27 cellular contexts compared by ENCODE assay signal in genomic region chr14:61530296-61530695, GRCh38.
DNase-seq lines count a peak whose midpoint lies in the region; ATAC-seq and TF ChIP-seq lines count a peak whose summit lies in the region.
"Had no signal": no experiment of that assay in that cellular context is flagged by ENCODE, and none has a peak within 500 bp of the region (broad histone marks: within the 10 kb centered on the region; RNA-seq: fewer than 3 reads in every experiment).

No MANE protein-coding gene starts in this region.

- peaks cover 94% of the 10 kb centered on the region for H3K36me3 ChIP-seq in CD4-positive, CD25-positive, alpha-beta regulatory T cell (ENCODE audit: control insufficient read depth, insufficient read depth, low read length)
- H3K36me3 ChIP-seq in CD8-positive, alpha-beta T cell (ENCODE audit: insufficient read depth, low read length), result peaks cover 55% of the 10 kb centered on the region

- peaks cover 4% of the 10 kb centered on the region for H3K27me3 Mint-ChIP-seq in CD4-positive, CD25-positive, alpha-beta regulatory T cell
- H3K27me3 Mint-ChIP-seq in CD8-positive, alpha-beta T cell (ENCODE audit: low read depth), result no peaks in the 10 kb centered on the region
- no peaks in the 10 kb centered on the region for H3K27me3 Mint-ChIP-seq in activated naive CD8-positive, alpha-beta T cell treated with anti-CD3 and anti-CD28 coated beads for 36 hours
- H3K27me3 Mint-ChIP-seq in natural killer cell treated with Interleukin-12 subunit alpha and Interleukin-12 subunit beta and Interleukin-15 and Interleukin-18, amount 100 ng/mL, for 72 hours, result no peaks in the 10 kb centered on the region

- peaks cover 58% of the 10 kb centered on the region for H3K36me3 Mint-ChIP-seq in CD4-positive, CD25-positive, alpha-beta regulatory T cell
- peaks cover 93% of the 10 kb centered on the region for H3K36me3 Mint-ChIP-seq in CD8-positive, alpha-beta T cell
- peaks cover 83% of the 10 kb centered on the region for H3K36me3 Mint-ChIP-seq in activated naive CD8-positive, alpha-beta T cell treated with anti-CD3 and anti-CD28 coated beads for 36 hours
- H3K36me3 Mint-ChIP-seq in natural killer cell treated with Interleukin-12 subunit alpha and Interleukin-12 subunit beta and Interleukin-15 and Interleukin-18, amount 100 ng/mL, for 72 hours, result peaks cover 53% of the 10 kb centered on the region

- TF ChIP-seq CTCF in CD8-positive, alpha-beta T cell (IDR thresholded peaks at IDR 0.05), result no peak

- H3K9me3 Mint-ChIP-seq in CD4-positive, CD25-positive, alpha-beta regulatory T cell, result peaks cover 0 to 5% (median 0%) of the 10 kb centered on the region in 7 donors
- no peaks in the 10 kb centered on the region for H3K9me3 Mint-ChIP-seq in CD8-positive, alpha-beta T cell
- peaks cover 9% of the 10 kb centered on the region for H3K9me3 Mint-ChIP-seq in activated naive CD8-positive, alpha-beta T cell treated with anti-CD3 and anti-CD28 coated beads for 36 hours
- peaks cover 6% of the 10 kb centered on the region for H3K9me3 Mint-ChIP-seq in natural killer cell treated with Interleukin-12 subunit alpha and Interleukin-12 subunit beta and Interleukin-15 and Interleukin-18, amount 100 ng/mL, for 72 hours
- H3K9me3 Mint-ChIP-seq: HFFc6, neural crest cell had no signal

- DNase-seq in CD4-positive, CD25-positive, alpha-beta regulatory T cell, result no peak
- no peak for DNase-seq in CD8-positive, alpha-beta T cell
- DNase-seq in activated naive CD8-positive, alpha-beta T cell treated with anti-CD3 and anti-CD28 coated beads for 36 hours, result no peak
- no peak for DNase-seq in natural killer cell treated with Interleukin-12 subunit alpha and Interleukin-12 subunit beta and Interleukin-15 and Interleukin-18, amount 100 ng/mL, for 72 hours (ENCODE audit: low spot score)
- no peak for DNase-seq in NCI-H1048 (lab: John Stamatoyannopoulos, UW)
- DNase-seq: activated CD4-positive, CD25-positive, alpha-beta regulatory T cell treated with anti-CD3 and anti-CD28 coated beads, Interleukin-2, amount 50 U/mL, for 72 hours; activated naive CD4-positive, alpha-beta T cell; AML-193; COR-L47; DND-41; GM23248; heart left ventricle; HFFc6; Karpas-422; midbrain; MV-4-11; NCI-H2029; NCI-H2227 treated with DMSO at 0.1 percent for 48 hours; NCI-H748 treated with DMSO at 0.1 percent for 48 hours; stimulated activated CD4-positive, alpha-beta T cell treated with anti-CD3 and anti-CD28 coated beads, Interleukin-15, amount 100 ng/mL, for 24 hours; stimulated activated CD8-positive, alpha-beta memory T cell treated with anti-CD3 and anti-CD28 coated beads, Interleukin-4, amount 100 ng/mL, for 48 hours had no signal

- no peak for ATAC-seq in CD4-positive, CD25-positive, alpha-beta regulatory T cell (ENCODE audit: low read depth in 2 of 2)
- no peak for ATAC-seq in CD8-positive, alpha-beta T cell
- no peak for ATAC-seq in natural killer cell treated with Interleukin-12 subunit alpha and Interleukin-12 subunit beta and Interleukin-15 and Interleukin-18, amount 100 ng/mL, for 72 hours
- ATAC-seq in HG03280 (IDR thresholded peaks at IDR 0.05; ENCODE audit: unreplicated experiment), result no peak
- no peak for ATAC-seq in GM19463 (IDR thresholded peaks at IDR 0.05; ENCODE audit: unreplicated experiment)
- ATAC-seq: heart left ventricle, Right ventricle myocardium inferior, sciatic nerve had no signal

- H3K27me3 ChIP-seq in CD4-positive, CD25-positive, alpha-beta regulatory T cell (ENCODE audit: control insufficient read depth, insufficient read depth, low read length), result no peaks in the 10 kb centered on the region
- no peaks in the 10 kb centered on the region for H3K27me3 ChIP-seq in CD8-positive, alpha-beta T cell (ENCODE audit: insufficient read depth, low read length)
- H3K27me3 ChIP-seq: heart left ventricle had no signal

- no peak overlapping the region for H3K27ac ChIP-seq in CD4-positive, CD25-positive, alpha-beta regulatory T cell (ENCODE audit: insufficient read depth, low read length, poor library complexity, severe bottlenecking)
- H3K27ac ChIP-seq in CD8-positive, alpha-beta T cell (ENCODE audit: low read depth, low read length), result no peak overlapping the region
- H3K27ac ChIP-seq: epithelial cell of prostate had no signal

- POLR2A ChIA-PET in CD8-positive, alpha-beta T cell (lab: Charles Lee), result no interaction called here

- H3K4me1 Mint-ChIP-seq in CD4-positive, CD25-positive, alpha-beta regulatory T cell, result peaks cover 26 to 63% (median 38%) of the 10 kb centered on the region in 4 donors
- peaks cover 73% of the 10 kb centered on the region for H3K4me1 Mint-ChIP-seq in CD8-positive, alpha-beta T cell (ENCODE audit: low read depth)
- H3K4me1 Mint-ChIP-seq in activated naive CD8-positive, alpha-beta T cell treated with anti-CD3 and anti-CD28 coated beads for 36 hours, result peaks cover 92% of the 10 kb centered on the region
- H3K4me1 Mint-ChIP-seq in natural killer cell treated with Interleukin-12 subunit alpha and Interleukin-12 subunit beta and Interleukin-15 and Interleukin-18, amount 100 ng/mL, for 72 hours (ENCODE audit: low read depth in 2 of 2), result peaks cover 85 to 96% of the 10 kb centered on the region in 2 donors

- peak overlapping the region in 2 of 3 donors; percentile 37 to 62 for H3K27ac Mint-ChIP-seq in CD4-positive, CD25-positive, alpha-beta regulatory T cell
- peak overlapping the region; percentile 80 for H3K27ac Mint-ChIP-seq in CD8-positive, alpha-beta T cell
- peak overlapping the region; percentile 80 for H3K27ac Mint-ChIP-seq in activated naive CD8-positive, alpha-beta T cell treated with anti-CD3 and anti-CD28 coated beads for 36 hours
- peak overlapping the region; percentile 99 to 100 for H3K27ac Mint-ChIP-seq in natural killer cell treated with Interleukin-12 subunit alpha and Interleukin-12 subunit beta and Interleukin-15 and Interleukin-18, amount 100 ng/mL, for 72 hours
- H3K27ac Mint-ChIP-seq: HFFc6 had no signal

- no peaks in the 10 kb centered on the region for H3K9me3 ChIP-seq in CD4-positive, CD25-positive, alpha-beta regulatory T cell (ENCODE audit: control insufficient read depth in 2 of 2, low read length in 2 of 2)
- no peaks in the 10 kb centered on the region for H3K9me3 ChIP-seq in CD8-positive, alpha-beta T cell (ENCODE audit: low read length)
- H3K9me3 ChIP-seq: heart left ventricle had no signal

- H3K4me3 ChIP-seq in CD4-positive, CD25-positive, alpha-beta regulatory T cell (ENCODE audit: low read depth, low read length), result no peak overlapping the region
- no peak overlapping the region for H3K4me3 ChIP-seq in CD8-positive, alpha-beta T cell (ENCODE audit: low read depth, low read length)
- H3K4me3 ChIP-seq: GM23248, heart left ventricle had no signal

- peaks cover 7% of the 10 kb centered on the region for H3K4me1 ChIP-seq in CD4-positive, CD25-positive, alpha-beta regulatory T cell (ENCODE audit: control insufficient read depth, insufficient read depth, low read length, poor library complexity, severe bottlenecking)
- H3K4me1 ChIP-seq in CD8-positive, alpha-beta T cell (ENCODE audit: insufficient read depth, low read length), result peaks cover 7% of the 10 kb centered on the region

- no peak overlapping the region for H3K4me3 Mint-ChIP-seq in CD4-positive, CD25-positive, alpha-beta regulatory T cell
- no peak overlapping the region for H3K4me3 Mint-ChIP-seq in CD8-positive, alpha-beta T cell
- H3K4me3 Mint-ChIP-seq in activated naive CD8-positive, alpha-beta T cell treated with anti-CD3 and anti-CD28 coated beads for 36 hours, result no peak overlapping the region
- peak overlapping the region; percentile 72 for H3K4me3 Mint-ChIP-seq in natural killer cell treated with Interleukin-12 subunit alpha and Interleukin-12 subunit beta and Interleukin-15 and Interleukin-18, amount 100 ng/mL, for 72 hours
- H3K4me3 Mint-ChIP-seq: HFFc6, neural crest cell had no signal

- CTCF ChIA-PET in CD8-positive, alpha-beta T cell (lab: Charles Lee), result interaction anchor here (0.9 kb wide), 1 partner anchor 208 kb away, joined by 3 read pairs; no protein-coding TSS in a partner anchor

- intact Hi-C loops in CD8-positive, alpha-beta T cell (cut with DNase I, micrococcal nuclease), result loop anchor here in 1 of 2 experiments (5.0 to 10.0 kb wide), 2 partner anchors 68 to 235 kb away; no protein-coding TSS in a partner anchor

Comparison
In these comparisons a context has a peak if more than half of its experiments do, and no peak if none do; other contexts are left out.
1. H3K27ac Mint-ChIP-seq: peak in every context shown above with its lines; median percentile 100 in natural killer cell treated with Interleukin-12 subunit alpha and Interleukin-12 subunit beta and Interleukin-15 and Interleukin-18, amount 100 ng/mL, for 72 hours; 80 in CD8-positive, alpha-beta T cell; 80 in activated naive CD8-positive, alpha-beta T cell treated with anti-CD3 and anti-CD28 coated beads for 36 hours; 50 in CD4-positive, CD25-positive, alpha-beta regulatory T cell.